Comparison of ENCODE assay signal across 1 cellular context in the genomic region with DNA sequence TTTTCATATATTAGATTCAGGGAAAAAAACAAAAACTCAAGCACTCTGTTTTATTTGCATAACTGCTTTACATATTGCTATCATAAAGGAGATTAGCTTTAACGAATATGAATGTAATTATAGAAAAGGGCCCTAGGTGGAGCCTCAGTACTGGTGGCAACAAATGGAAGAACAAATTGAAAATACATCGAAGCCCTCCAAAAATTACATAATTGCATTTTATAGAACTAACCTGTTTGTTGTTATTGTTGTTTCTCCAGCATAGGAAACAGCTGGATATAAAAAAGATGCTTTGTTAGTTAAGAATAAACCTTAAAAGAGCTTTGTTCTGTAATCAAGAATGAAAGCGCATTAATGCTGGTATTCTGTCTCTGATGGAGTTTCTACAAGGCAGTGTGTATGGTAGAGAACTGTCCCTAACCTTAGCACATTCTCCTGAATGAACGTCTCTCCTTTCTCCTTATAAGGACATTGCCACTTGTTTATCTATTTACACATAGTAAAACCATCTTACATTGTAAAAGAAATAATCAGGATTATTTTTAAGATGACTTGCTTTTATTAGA.
TF ChIP-seq lines count a peak whose summit lies in the region.

No MANE protein-coding gene starts in this region.

TF ChIP-seq in K562, 482 proteins besides CTCF, POLR2A, EP300 and RAD21 (continued from another document):
- TF ChIP-seq, protein P1, sequence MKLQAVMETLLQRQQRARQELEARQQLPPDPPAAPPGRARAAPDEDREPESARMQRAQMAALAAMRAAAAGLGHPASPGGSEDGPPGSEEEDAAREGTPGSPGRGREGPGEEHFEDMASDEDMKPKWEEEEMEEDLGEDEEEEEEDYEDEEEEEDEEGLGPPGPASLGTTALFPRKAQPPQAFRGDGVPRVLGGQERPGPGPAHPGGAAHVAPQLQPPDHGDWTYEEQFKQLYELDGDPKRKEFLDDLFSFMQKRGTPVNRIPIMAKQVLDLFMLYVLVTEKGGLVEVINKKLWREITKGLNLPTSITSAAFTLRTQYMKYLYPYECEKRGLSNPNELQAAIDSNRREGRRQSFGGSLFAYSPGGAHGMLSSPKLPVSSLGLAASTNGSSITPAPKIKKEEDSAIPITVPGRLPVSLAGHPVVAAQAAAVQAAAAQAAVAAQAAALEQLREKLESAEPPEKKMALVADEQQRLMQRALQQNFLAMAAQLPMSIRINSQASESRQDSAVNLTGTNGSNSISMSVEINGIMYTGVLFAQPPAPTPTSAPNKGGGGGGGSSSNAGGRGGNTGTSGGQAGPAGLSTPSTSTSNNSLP (IDR thresholded peaks at IDR 0.05; ENCODE audit: borderline replicate concordance, low read depth, low read length) = peak; percentile 53; the same call in 1 of the 2 replicates
- TF ChIP-seq CTBP1 (IDR thresholded peaks at IDR 0.05; ENCODE audit: borderline replicate concordance) (no peak), REST (CRISPR knock-in tag; IDR thresholded peaks at IDR 0.05; ENCODE audit: low read depth) (no peak), C11orf30 (IDR thresholded peaks at IDR 0.05; ENCODE audit: low read depth) (peak; percentile 24; the same call in 1 of the 2 replicates), ZNF696 (CRISPR knock-in tag; conservative IDR thresholded peaks at IDR 0.05) (no peak), NKRF (IDR thresholded peaks at IDR 0.05; ENCODE audit: borderline replicate concordance) (no peak), DEAF1 (CRISPR knock-in tag; IDR thresholded peaks at IDR 0.05) (0 out of 2 replicates have a peak, but pooled peaks have one; percentile 57), ESRRA (IDR thresholded peaks at IDR 0.05; ENCODE audit: borderline replicate concordance, low read depth) (no peak), KLF16 (IDR thresholded peaks at IDR 0.05) (peak; percentile 32; the same call in 1 of the 2 replicates), CHAMP1 (IDR thresholded peaks at IDR 0.05) (peak; percentile 34; the same call in 1 of the 2 replicates), KHSRP (IDR thresholded peaks at IDR 0.05) (no peak), PHF20 (IDR thresholded peaks at IDR 0.05; ENCODE audit: partially characterized antibody) (no peak), SMC3 (conservative IDR thresholded peaks at IDR 0.05; ENCODE audit: insufficient read depth, low read depth, low read length) (peak; percentile 65), BCOR (IDR thresholded peaks at IDR 0.05) (no peak), NR2F6 (CRISPR knock-in tag; IDR thresholded peaks at IDR 0.05) (no peak), CBX3 (IDR thresholded peaks at IDR 0.05; ENCODE audit: borderline replicate concordance in 1 of 2, low read length in 2 of 2) (no peak), RBBP5 (IDR thresholded peaks at IDR 0.05; ENCODE audit: borderline replicate concordance, insufficient read depth, low read length, poor library complexity, severe bottlenecking) (no peak)
- TF ChIP-seq, protein P2, sequence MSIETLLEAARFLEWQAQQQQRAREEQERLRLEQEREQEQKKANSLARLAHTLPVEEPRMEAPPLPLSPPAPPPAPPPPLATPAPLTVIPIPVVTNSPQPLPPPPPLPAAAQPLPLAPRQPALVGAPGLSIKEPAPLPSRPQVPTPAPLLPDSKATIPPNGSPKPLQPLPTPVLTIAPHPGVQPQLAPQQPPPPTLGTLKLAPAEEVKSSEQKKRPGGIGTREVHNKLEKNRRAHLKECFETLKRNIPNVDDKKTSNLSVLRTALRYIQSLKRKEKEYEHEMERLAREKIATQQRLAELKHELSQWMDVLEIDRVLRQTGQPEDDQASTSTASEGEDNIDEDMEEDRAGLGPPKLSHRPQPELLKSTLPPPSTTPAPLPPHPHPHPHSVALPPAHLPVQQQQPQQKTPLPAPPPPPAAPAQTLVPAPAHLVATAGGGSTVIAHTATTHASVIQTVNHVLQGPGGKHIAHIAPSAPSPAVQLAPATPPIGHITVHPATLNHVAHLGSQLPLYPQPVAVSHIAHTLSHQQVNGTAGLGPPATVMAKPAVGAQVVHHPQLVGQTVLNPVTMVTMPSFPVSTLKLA (conservative IDR thresholded peaks at IDR 0.05) = 0 out of 4 replicates have a peak, but pooled peaks of 1 of the 2 experiments have one; percentile 18
- TF ChIP-seq, protein P3, sequence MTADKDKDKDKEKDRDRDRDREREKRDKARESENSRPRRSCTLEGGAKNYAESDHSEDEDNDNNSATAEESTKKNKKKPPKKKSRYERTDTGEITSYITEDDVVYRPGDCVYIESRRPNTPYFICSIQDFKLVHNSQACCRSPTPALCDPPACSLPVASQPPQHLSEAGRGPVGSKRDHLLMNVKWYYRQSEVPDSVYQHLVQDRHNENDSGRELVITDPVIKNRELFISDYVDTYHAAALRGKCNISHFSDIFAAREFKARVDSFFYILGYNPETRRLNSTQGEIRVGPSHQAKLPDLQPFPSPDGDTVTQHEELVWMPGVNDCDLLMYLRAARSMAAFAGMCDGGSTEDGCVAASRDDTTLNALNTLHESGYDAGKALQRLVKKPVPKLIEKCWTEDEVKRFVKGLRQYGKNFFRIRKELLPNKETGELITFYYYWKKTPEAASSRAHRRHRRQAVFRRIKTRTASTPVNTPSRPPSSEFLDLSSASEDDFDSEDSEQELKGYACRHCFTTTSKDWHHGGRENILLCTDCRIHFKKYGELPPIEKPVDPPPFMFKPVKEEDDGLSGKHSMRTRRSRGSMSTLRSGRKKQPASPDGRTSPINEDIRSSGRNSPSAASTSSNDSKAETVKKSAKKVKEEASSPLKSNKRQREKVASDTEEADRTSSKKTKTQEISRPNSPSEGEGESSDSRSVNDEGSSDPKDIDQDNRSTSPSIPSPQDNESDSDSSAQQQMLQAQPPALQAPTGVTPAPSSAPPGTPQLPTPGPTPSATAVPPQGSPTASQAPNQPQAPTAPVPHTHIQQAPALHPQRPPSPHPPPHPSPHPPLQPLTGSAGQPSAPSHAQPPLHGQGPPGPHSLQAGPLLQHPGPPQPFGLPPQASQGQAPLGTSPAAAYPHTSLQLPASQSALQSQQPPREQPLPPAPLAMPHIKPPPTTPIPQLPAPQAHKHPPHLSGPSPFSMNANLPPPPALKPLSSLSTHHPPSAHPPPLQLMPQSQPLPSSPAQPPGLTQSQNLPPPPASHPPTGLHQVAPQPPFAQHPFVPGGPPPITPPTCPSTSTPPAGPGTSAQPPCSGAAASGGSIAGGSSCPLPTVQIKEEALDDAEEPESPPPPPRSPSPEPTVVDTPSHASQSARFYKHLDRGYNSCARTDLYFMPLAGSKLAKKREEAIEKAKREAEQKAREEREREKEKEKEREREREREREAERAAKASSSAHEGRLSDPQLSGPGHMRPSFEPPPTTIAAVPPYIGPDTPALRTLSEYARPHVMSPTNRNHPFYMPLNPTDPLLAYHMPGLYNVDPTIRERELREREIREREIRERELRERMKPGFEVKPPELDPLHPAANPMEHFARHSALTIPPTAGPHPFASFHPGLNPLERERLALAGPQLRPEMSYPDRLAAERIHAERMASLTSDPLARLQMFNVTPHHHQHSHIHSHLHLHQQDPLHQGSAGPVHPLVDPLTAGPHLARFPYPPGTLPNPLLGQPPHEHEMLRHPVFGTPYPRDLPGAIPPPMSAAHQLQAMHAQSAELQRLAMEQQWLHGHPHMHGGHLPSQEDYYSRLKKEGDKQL (CRISPR knock-in tag; IDR thresholded peaks at IDR 0.05; ENCODE audit: borderline replicate concordance) = no peak
- TF ChIP-seq, protein P4, sequence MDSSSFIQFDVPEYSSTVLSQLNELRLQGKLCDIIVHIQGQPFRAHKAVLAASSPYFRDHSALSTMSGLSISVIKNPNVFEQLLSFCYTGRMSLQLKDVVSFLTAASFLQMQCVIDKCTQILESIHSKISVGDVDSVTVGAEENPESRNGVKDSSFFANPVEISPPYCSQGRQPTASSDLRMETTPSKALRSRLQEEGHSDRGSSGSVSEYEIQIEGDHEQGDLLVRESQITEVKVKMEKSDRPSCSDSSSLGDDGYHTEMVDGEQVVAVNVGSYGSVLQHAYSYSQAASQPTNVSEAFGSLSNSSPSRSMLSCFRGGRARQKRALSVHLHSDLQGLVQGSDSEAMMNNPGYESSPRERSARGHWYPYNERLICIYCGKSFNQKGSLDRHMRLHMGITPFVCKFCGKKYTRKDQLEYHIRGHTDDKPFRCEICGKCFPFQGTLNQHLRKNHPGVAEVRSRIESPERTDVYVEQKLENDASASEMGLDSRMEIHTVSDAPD (CRISPR knock-in tag; IDR thresholded peaks at IDR 0.05) = no peak
